ENCODE assay signal across 28 cellular contexts in the genomic region with DNA sequence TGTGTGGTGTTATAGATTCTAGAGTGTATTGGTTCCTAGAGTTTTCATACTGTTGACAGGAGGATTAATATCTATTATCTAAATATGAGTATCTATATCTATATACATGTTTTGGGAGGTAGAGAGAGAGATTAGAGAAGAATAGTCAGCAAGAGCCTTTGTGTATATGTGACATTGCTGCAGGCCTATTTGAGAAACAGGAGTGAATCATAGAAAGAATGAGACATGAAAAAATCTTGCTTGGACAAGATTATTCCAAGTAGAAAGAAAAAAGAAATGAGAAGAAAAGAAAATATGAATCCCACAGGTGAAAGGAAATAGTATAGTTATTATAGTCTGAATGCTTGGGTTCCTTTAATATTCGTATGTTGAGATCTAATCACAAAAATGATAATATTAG.
"Had no signal": no experiment of that assay in that cellular context is flagged by ENCODE, and none has a peak within 500 bp of the region (broad histone marks: within the 10 kb centered on the region; RNA-seq: fewer than 3 reads in every experiment).

No MANE protein-coding gene starts in this region.

- DNase-seq: colonic mucosa; dermis blood vessel endothelial cell; dorsolateral prefrontal cortex; effector CD4-positive, alpha-beta T cell; effector memory CD4-positive, alpha-beta T cell; erythroblast; esophagus squamous epithelium; foreskin fibroblast; foreskin melanocyte; gastrocnemius medialis; glutamatergic neuron; head of caudate nucleus; heart right ventricle; hippocampal formation; left cardiac atrium; left lung; left ventricle myocardium superior; lower lobe of right lung; mesenchymal stem cell; mucosa of descending colon; naive B cell; naive thymus-derived CD8-positive, alpha-beta T cell had no signal

- H3K9me3 ChIP-seq: colonic mucosa, esophagus squamous epithelium, gastrocnemius medialis, left lung, lower lobe of right lung, mucosa of descending colon had no signal

- H3K4me1 ChIP-seq: colonic mucosa, esophagus squamous epithelium, gastrocnemius medialis, heart right ventricle, left lung, lower lobe of right lung had no signal

- H3K36me3 Mint-ChIP-seq: mesothelial cell of epicardium; naive B cell; naive thymus-derived CD8-positive, alpha-beta T cell had no signal

- H3K27me3 Mint-ChIP-seq: naive B cell; naive thymus-derived CD8-positive, alpha-beta T cell had no signal

- H3K4me1 Mint-ChIP-seq: naive B cell; naive thymus-derived CD8-positive, alpha-beta T cell had no signal

- H3K27me3 ChIP-seq: colonic mucosa, dorsolateral prefrontal cortex, esophagus squamous epithelium, gastrocnemius medialis, heart right ventricle, left lung had no signal

- H3K4me3 Mint-ChIP-seq: mesothelial cell of epicardium; naive B cell; naive thymus-derived CD8-positive, alpha-beta T cell had no signal

- H3K36me3 ChIP-seq: colonic mucosa, esophagus squamous epithelium, gastrocnemius medialis, heart right ventricle, left lung, lower lobe of right lung had no signal

- FAIRE-seq: endothelial cell of umbilical vein, islet of Langerhans, keratinocyte had no signal

- ATAC-seq: esophagus mucosa; gastrocnemius medialis; heart right ventricle; left cardiac atrium; left lung; left ventricle myocardium superior; lower lobe of right lung; mucosa of descending colon; naive thymus-derived CD8-positive, alpha-beta T cell had no signal

- H3K4me3 ChIP-seq: colonic mucosa, dorsolateral prefrontal cortex, esophagus squamous epithelium, gastrocnemius medialis, heart right ventricle, left lung, lower lobe of right lung, mucosa of descending colon had no signal

- H3K27ac Mint-ChIP-seq: mesothelial cell of epicardium; naive B cell; naive thymus-derived CD8-positive, alpha-beta T cell had no signal

- H3K27ac ChIP-seq: colonic mucosa, dorsolateral prefrontal cortex, epithelial cell of prostate, esophagus squamous epithelium, gastrocnemius medialis, heart right ventricle, left lung, lower lobe of right lung had no signal
